In the genomic region with DNA sequence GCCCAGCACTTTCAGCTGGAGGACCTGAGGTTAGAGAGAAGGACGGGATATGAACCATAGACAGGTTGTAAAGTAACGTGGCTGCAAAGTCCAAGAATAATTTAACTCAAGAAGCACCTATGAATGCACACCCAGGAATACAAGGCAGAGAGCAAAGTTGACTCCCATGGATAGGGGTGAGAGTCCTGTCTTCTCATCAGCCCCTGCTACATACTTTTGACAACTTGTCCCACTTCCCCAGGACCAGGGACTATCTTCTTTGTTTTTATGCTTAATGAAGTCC, we compare ENCODE assay signal across 19 cellular contexts.
A peak's percentile ranks its signal among the peaks of the same experiment; 100 is the strongest.
DNase-seq lines count a peak whose midpoint lies in the region; ATAC-seq and TF ChIP-seq lines count a peak whose summit lies in the region.
"Had no signal": no experiment of that assay in that cellular context is flagged by ENCODE, and none has a peak within 500 bp of the region (broad histone marks: within the 10 kb centered on the region; RNA-seq: fewer than 3 reads in every experiment).

No MANE protein-coding gene starts in this region.

- ATAC-seq in activated naive CD8-positive, alpha-beta T cell treated with anti-CD3 and anti-CD28 coated beads, Interleukin-2, amount 10 ng/mL, durations not matched to agents 7 days and 5 days (ENCODE audit: low read depth) = no peak
- no peak for ATAC-seq in GM19455 (IDR thresholded peaks at IDR 0.05; ENCODE audit: unreplicated experiment)
- no peak for ATAC-seq in GM21360 (IDR thresholded peaks at IDR 0.05; ENCODE audit: unreplicated experiment)
- ATAC-seq: body of pancreas had no signal

- no peaks in the 10 kb centered on the region for H3K9me3 Mint-ChIP-seq in activated naive CD8-positive, alpha-beta T cell treated with anti-CD3 and anti-CD28 coated beads, Interleukin-2, amount 10 ng/mL, durations not matched to agents 7 days and 5 days
- H3K9me3 Mint-ChIP-seq in neural crest cell = no peaks in the 10 kb centered on the region

- peaks cover 76 to 97% (median 90%) of the 10 kb centered on the region in 10 experiments for H3K4me1 ChIP-seq in BLaER1 treated with 17β-estradiol and CSF1 and Interleukin-3, amounts not matched to agents 10 nM and 100 nM

- POLR2A ChIA-PET in activated naive CD8-positive, alpha-beta T cell treated with anti-CD3 and anti-CD28 coated beads, Interleukin-2, amount 10 ng/mL, durations not matched to agents 7 days and 5 days (lab: Charles Lee) = interaction anchor here (0.5 to 8.5 kb wide), 7 partner anchors 11 to 256 kb away, joined by 6 to 216 read pairs (median 14); no protein-coding TSS in a partner anchor

- peaks cover 0 to 10% (median 0%) of the 10 kb centered on the region in 11 experiments; a peak in 3 of 22 replicates for H3K36me3 ChIP-seq in BLaER1 treated with 17β-estradiol and CSF1 and Interleukin-3, amounts not matched to agents 10 nM and 100 nM
- H3K36me3 ChIP-seq: BE2C had no signal

- peak overlapping the region; percentile 3 to 95 (median 92); a peak in 20 of 22 replicates for H3K27ac ChIP-seq in BLaER1 treated with 17β-estradiol and CSF1 and Interleukin-3, amounts not matched to agents 10 nM and 100 nM
- H3K27ac ChIP-seq in HL-60 (replicated peaks) = peak overlapping the region; percentile 83
- H3K27ac ChIP-seq: PC-9 had no signal

- DNase-seq in HL-60 (ENCODE audit: low read depth in 1 of 2, low spot score in 1 of 2) (no peak), neural crest cell (ENCODE audit: low read depth, low spot score) (no peak)
- no peak for DNase-seq in activated naive CD8-positive, alpha-beta T cell treated with anti-CD3 and anti-CD28 coated beads, Interleukin-2, amount 10 ng/mL, durations not matched to agents 7 days and 5 days
- DNase-seq in stimulated activated CD4-positive, alpha-beta T cell treated with anti-CD3 and anti-CD28 coated beads, Interleukin-2, amount 100 ng/mL, for 48 hours = no peak
- no peak for DNase-seq in activated CD8-positive, alpha-beta memory T cell treated with anti-CD3 and anti-CD28 coated beads, Interleukin-2, amount 50 U/mL, for 48 hours
- DNase-seq: activated effector memory CD4-positive, alpha-beta T cell treated with Interleukin-2 at 50 U/mL for 16 hours; BE2C; body of pancreas; DND-41; Karpas-422; NCI-H1417 treated with DMSO at 0.1 percent for 48 hours; NCI-H345; occipital lobe; PC-9 had no signal

- no peaks in the 10 kb centered on the region for H3K27me3 Mint-ChIP-seq in activated naive CD8-positive, alpha-beta T cell treated with anti-CD3 and anti-CD28 coated beads, Interleukin-2, amount 10 ng/mL, durations not matched to agents 7 days and 5 days
- H3K27me3 Mint-ChIP-seq in neural crest cell (ENCODE audit: low read depth) = no peaks in the 10 kb centered on the region

- no peaks in the 10 kb centered on the region for H3K27me3 ChIP-seq in BLaER1 treated with 17β-estradiol and CSF1 and Interleukin-3, amounts not matched to agents 10 nM and 100 nM
- H3K27me3 ChIP-seq in HL-60 (ENCODE audit: insufficient read depth, poor library complexity, severe bottlenecking) = no peaks in the 10 kb centered on the region
- H3K27me3 ChIP-seq: BE2C, body of pancreas had no signal

- peak overlapping the region; percentile 95 for H3K27ac Mint-ChIP-seq in activated naive CD8-positive, alpha-beta T cell treated with anti-CD3 and anti-CD28 coated beads, Interleukin-2, amount 10 ng/mL, durations not matched to agents 7 days and 5 days
- H3K27ac Mint-ChIP-seq in neural crest cell (ENCODE audit: unreplicated experiment) = peak overlapping the region; percentile 83

- H3K4me3 ChIP-seq in BLaER1 treated with 17β-estradiol and CSF1 and Interleukin-3, amounts not matched to agents 10 nM and 100 nM = peak overlapping the region in 5 of 10 experiments; percentile 14 to 56 (median 50); a peak in 5 of 20 replicates
- no peak overlapping the region for H3K4me3 ChIP-seq in HL-60 (replicated peaks; ENCODE audit: insufficient read depth, low read length)
- H3K4me3 ChIP-seq: body of pancreas, lung, PC-9, smooth muscle cell had no signal

- H3K9me3 ChIP-seq in BLaER1 treated with 17β-estradiol and CSF1 and Interleukin-3, amounts not matched to agents 10 nM and 100 nM (replicated peaks in 1 of 11) = no peaks in the 10 kb centered on the region
- H3K9me3 ChIP-seq: BE2C, body of pancreas had no signal

- H3K4me3 Mint-ChIP-seq in activated naive CD8-positive, alpha-beta T cell treated with anti-CD3 and anti-CD28 coated beads, Interleukin-2, amount 10 ng/mL, durations not matched to agents 7 days and 5 days = peak overlapping the region; percentile 79
- H3K4me3 Mint-ChIP-seq in neural crest cell = no peak overlapping the region

- H3K9ac ChIP-seq in BLaER1 treated with 17β-estradiol and CSF1 and Interleukin-3, amounts not matched to agents 10 nM and 100 nM = peak overlapping the region in 9 of 11 experiments; percentile 69 to 85 (median 81); a peak in 16 of 22 replicates

- peaks cover 70% of the 10 kb centered on the region for H3K4me1 Mint-ChIP-seq in activated naive CD8-positive, alpha-beta T cell treated with anti-CD3 and anti-CD28 coated beads, Interleukin-2, amount 10 ng/mL, durations not matched to agents 7 days and 5 days
- H3K4me1 Mint-ChIP-seq in neural crest cell = peaks cover 71% of the 10 kb centered on the region

- peaks cover 17% of the 10 kb centered on the region for H3K36me3 Mint-ChIP-seq in activated naive CD8-positive, alpha-beta T cell treated with anti-CD3 and anti-CD28 coated beads, Interleukin-2, amount 10 ng/mL, durations not matched to agents 7 days and 5 days
- H3K36me3 Mint-ChIP-seq in neural crest cell (ENCODE audit: low read depth) = no peaks in the 10 kb centered on the region

- H3K4me2 ChIP-seq in BLaER1 treated with 17β-estradiol and CSF1 and Interleukin-3, amounts not matched to agents 10 nM and 100 nM = peak overlapping the region; percentile 82 to 95 (median 92)
- H3K4me2 ChIP-seq: PC-9, smooth muscle cell had no signal

- TF ChIP-seq CTCF in HL-60 (IDR thresholded peaks at IDR 0.05; ENCODE audit: insufficient read depth, low read length) (no peak), neural crest cell (conservative IDR thresholded peaks at IDR 0.05) (no peak)

- peaks cover 0 to 21% (median 0%) of the 10 kb centered on the region in 11 experiments; a peak in 7 of 22 replicates for H4K20me1 ChIP-seq in BLaER1 treated with 17β-estradiol and CSF1 and Interleukin-3, amounts not matched to agents 10 nM and 100 nM
